ENCODE assay signal across 8 cellular contexts in genomic region chr6:31068738-31069340, GRCh38. TPM values are rescaled to one million over a fixed set of nuclear protein-coding genes. Genes with fewer than 3 reads are reported as not detected.
DNase-seq lines count a peak whose midpoint lies in the region; FAIRE-seq and TF ChIP-seq lines count a peak whose summit lies in the region.

No MANE protein-coding gene starts in this region.

- FAIRE-seq in TTC549 (lab: Jason Lieb, UNC) = peak; percentile 37

- in situ Hi-C loops in GM13977 (cut with MboI; ENCODE audit: low pct_unique_long_range_greater_than_20kb, low sequenced_read_pairs, unreplicated experiment) (no loop called here), astrocyte of the spinal cord (cut with HindIII; ENCODE audit: low sequenced_read_pairs) (no loop called here)

- DNase-seq in 8988T (peak; percentile 63), GM13977 (ENCODE audit: low spot score) (peak; percentile 89), NCI-H187 (lab: John Stamatoyannopoulos, UW) (peak; percentile 1 to 50), astrocyte of the spinal cord (ENCODE audit: low read depth, low spot score) (peak; percentile 80), iPS DF 19.7 (ENCODE audit: low read depth, low spot score) (peak; percentile 56), cerebellum (ENCODE audit: low spot score) (no peak)
- DNase-seq in stimulated activated CD4-positive, alpha-beta T cell treated with anti-CD3 and anti-CD28 coated beads, Interleukin-12 subunit alpha, Interleukin-12 subunit beta, amount 100 ng/mL, for 24 hours (ENCODE audit: low read depth in 2 of 2) = peak; percentile 41 to 68

- H3K4me3 ChIP-seq in astrocyte of the spinal cord (ENCODE audit: low read depth, low read length) = no peak overlapping the region

- TF ChIP-seq CTCF in GM13977 (IDR thresholded peaks at IDR 0.05; ENCODE audit: extremely low read depth, insufficient read depth, missing control alignments) (peak; percentile 89), astrocyte of the spinal cord (IDR thresholded peaks at IDR 0.05; ENCODE audit: low read depth, low read length) (peak; percentile 92)

RNA-seq across cellular contexts. Expression of gene C6orf15, which starts 43.5 kb away (rescaled TPM):
- not detected for total RNA-seq in cerebellum

RNA-seq across cellular contexts. Expression of gene PSORS1C1, which starts 45.8 kb away (rescaled TPM):
- not detected for total RNA-seq in cerebellum

RNA-seq across cellular contexts. Expression of gene CDSN, which starts 51.4 kb away (rescaled TPM):
- not detected for total RNA-seq in cerebellum

RNA-seq across cellular contexts. Expression of gene MUC22, which starts 58.6 kb away (rescaled TPM):
- total RNA-seq in cerebellum = not detected
